In the genomic region with DNA sequence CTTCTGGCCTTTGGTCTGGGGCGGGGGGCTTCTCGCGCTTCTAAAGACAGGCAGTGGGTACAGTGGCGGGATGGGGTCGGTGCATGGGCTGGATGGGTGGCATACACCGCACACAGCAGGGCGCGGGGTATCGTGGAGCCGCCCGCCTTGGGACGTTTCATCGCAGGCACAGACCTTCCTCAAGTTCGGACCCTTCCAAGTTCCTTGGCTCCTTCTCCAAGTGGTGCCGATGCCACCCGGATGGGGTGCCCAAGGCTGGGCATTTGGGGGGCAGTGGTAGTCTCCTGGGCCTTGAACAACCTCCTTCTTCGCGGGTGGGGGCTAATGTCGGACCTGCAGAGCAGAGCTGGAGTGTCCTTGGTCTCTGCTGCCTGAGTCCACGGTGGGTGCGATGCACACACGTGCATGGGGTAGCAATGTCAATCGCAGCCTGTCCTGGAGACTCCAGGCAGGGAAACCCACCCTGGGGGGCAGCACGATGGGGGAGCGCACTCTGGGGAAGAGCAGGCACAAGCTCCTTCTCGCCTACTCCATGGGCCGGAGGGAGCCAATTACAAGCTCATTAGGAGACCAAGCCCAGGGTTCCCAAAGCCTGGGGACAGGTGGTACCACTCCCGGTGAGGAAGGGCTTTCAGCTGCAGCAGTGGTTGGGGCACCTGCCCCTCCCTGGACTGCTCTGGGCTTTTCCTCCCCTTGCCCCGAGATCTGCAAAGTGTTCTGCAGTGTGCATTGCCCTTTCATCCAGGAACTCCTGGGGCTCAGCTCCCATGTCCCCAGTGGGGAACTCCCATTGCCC, we compare ENCODE assay signal across 8 cellular contexts. TPM values are rescaled to one million over a fixed set of nuclear protein-coding genes. Genes with fewer than 3 reads are reported as not detected.
DNase-seq lines count a peak whose midpoint lies in the region; ATAC-seq and TF ChIP-seq lines count a peak whose summit lies in the region.

No MANE protein-coding gene starts in this region.

- H3K9me3 ChIP-seq in SK-N-SH (no peaks in the 10 kb centered on the region), adrenal gland (replicated peaks in 1 of 3) (no peaks in the 10 kb centered on the region), thoracic aorta (no peaks in the 10 kb centered on the region)

- no peak for TF ChIP-seq EP300 in SK-N-SH (IDR thresholded peaks at IDR 0.05; ENCODE audit: borderline replicate concordance in 1 of 2, low read depth in 1 of 2, low read length in 1 of 2)

- DNase-seq in SK-N-SH (no peak), adrenal gland (no peak), kidney epithelial cell (ENCODE audit: low read depth) (no peak), thoracic aorta (ENCODE audit: low spot score) (no peak), pons (ENCODE audit: low spot score) (no peak)

- H3K9me2 ChIP-seq in SK-N-SH, result no peaks in the 10 kb centered on the region

- peaks cover 40% of the 10 kb centered on the region for H3K79me2 ChIP-seq in SK-N-SH (ENCODE audit: insufficient read depth)

- TF ChIP-seq RAD21 in SK-N-SH (IDR thresholded peaks at IDR 0.05; ENCODE audit: low read length), result no peak

- H3K4me3 ChIP-seq in SK-N-SH (ENCODE audit: low read depth in 2 of 2, low read length in 1 of 2) (peak overlapping the region; percentile 65 to 97), adrenal gland (peak overlapping the region in 1 of 4 donors; percentile 90), kidney epithelial cell (ENCODE audit: low read depth, low read length) (peak overlapping the region; percentile 75), thoracic aorta (peak overlapping the region; percentile 68)

- no peak for TF ChIP-seq CTCF in SK-N-SH (IDR thresholded peaks at IDR 0.05)
- no peak for TF ChIP-seq CTCF in adrenal gland (IDR thresholded peaks at IDR 0.05)
- no peak for TF ChIP-seq CTCF in kidney epithelial cell (IDR thresholded peaks at IDR 0.05; ENCODE audit: insufficient read depth, low read length, poor library complexity, severe bottlenecking)
- no peak for TF ChIP-seq CTCF in thoracic aorta (IDR thresholded peaks at IDR 0.05)

- WGBS in SK-N-SH (ENCODE audit: low lambda C conversion rate), result 84% methylated on average over 20 of the region's 29 CpGs
- WGBS in adrenal gland, 4 donors, result 46 to 88% (median 48%) methylated on average over 7 to 29 of the region's 29 CpGs

- H2AFZ ChIP-seq in SK-N-SH (ENCODE audit: low read depth), result no peak overlapping the region

- POLR2A ChIA-PET in SK-N-SH (lab: Yijun Ruan, JAX), result interaction anchor here (0.7 to 2.5 kb wide), 3 partner anchors 9 to 85 kb away, joined by 3 to 5 read pairs (median 4); no protein-coding TSS in a partner anchor

- H3K4me2 ChIP-seq in SK-N-SH, result peak overlapping the region; percentile 20

- intact Hi-C loops in adrenal gland (cut with DNase I), result no loop called here

- H3K36me3 ChIP-seq in SK-N-SH (replicated peaks in 1 of 2; ENCODE audit: control insufficient read depth in 1 of 2, insufficient read depth in 2 of 2, low read length in 1 of 2) (peaks cover 5 to 8% of the 10 kb centered on the region in 2 experiments), adrenal gland (replicated peaks in 1 of 2) (no peaks in the 10 kb centered on the region), kidney epithelial cell (ENCODE audit: control insufficient read depth, insufficient read depth, low read length) (no peaks in the 10 kb centered on the region), thoracic aorta (no peaks in the 10 kb centered on the region)

- H3K4me1 ChIP-seq in SK-N-SH (ENCODE audit: control insufficient read depth in 1 of 2, insufficient read depth in 2 of 2, low read depth in 1 of 2, low read length in 1 of 2) (peaks cover 30 to 88% of the 10 kb centered on the region in 2 experiments), adrenal gland (replicated peaks in 1 of 2) (peaks cover 36 to 69% of the 10 kb centered on the region in 2 donors), thoracic aorta (ENCODE audit: control insufficient read depth in 1 of 2, low read depth in 2 of 2) (peaks cover 56 to 87% of the 10 kb centered on the region in 2 donors)

- ATAC-seq in SK-N-SH treated with all-trans-retinoic acid at 6 μM for 48 hours (no peak; the same call in 2 of the 3 replicates), thoracic aorta (ENCODE audit: insufficient number of reproducible peaks, low FRiP score, low read depth) (no peak), GM21360 (IDR thresholded peaks at IDR 0.05; ENCODE audit: unreplicated experiment) (no peak), HG03571 (IDR thresholded peaks at IDR 0.05; ENCODE audit: unreplicated experiment) (no peak)

- peak overlapping the region; percentile 67 for H3K9ac ChIP-seq in SK-N-SH

- peaks cover 32% of the 10 kb centered on the region for H4K20me1 ChIP-seq in SK-N-SH (ENCODE audit: insufficient read depth)

- TF ChIP-seq POLR2A in adrenal gland (IDR thresholded peaks at IDR 0.05), result no peak

- no peaks in the 10 kb centered on the region for H3K27me3 ChIP-seq in SK-N-SH (ENCODE audit: insufficient read depth)
- H3K27me3 ChIP-seq in adrenal gland, result no peaks in the 10 kb centered on the region
- no peaks in the 10 kb centered on the region for H3K27me3 ChIP-seq in kidney epithelial cell (ENCODE audit: control insufficient read depth, insufficient read depth, low read length)
- H3K27me3 ChIP-seq in thoracic aorta (replicated peaks; ENCODE audit: insufficient read depth), result no peaks in the 10 kb centered on the region

- CTCF ChIA-PET in SK-N-SH (lab: Yijun Ruan, JAX), result interaction anchor here (0.8 to 4.9 kb wide), 7 partner anchors 11 to 84 kb away, joined by 3 to 39 read pairs (median 6); no protein-coding TSS in a partner anchor

- H3K27ac ChIP-seq in SK-N-SH (ENCODE audit: low read depth in 2 of 2, low read length in 1 of 2) (peak overlapping the region; percentile 67 to 93), adrenal gland (peak overlapping the region in 4 of 5 donors; percentile 61 to 96 (median 72)), thoracic aorta (peak overlapping the region; percentile 97 to 100)

- H3F3A ChIP-seq in SK-N-SH (replicated peaks; ENCODE audit: insufficient read depth), result no peaks in the 10 kb centered on the region

TF ChIP-seq in SK-N-SH, 30 proteins besides CTCF, POLR2A, EP300 and RAD21:
- TF ChIP-seq MXI1 (IDR thresholded peaks at IDR 0.05; ENCODE audit: low read depth, low read length), result 0 out of 2 replicates have a peak, but pooled peaks have one; percentile 4
- no peak for TF ChIP-seq NRF1 (IDR thresholded peaks at IDR 0.05; ENCODE audit: low read depth, low read length)
- TF ChIP-seq FOXJ3 (CRISPR knock-in tag; IDR thresholded peaks at IDR 0.05), result no peak
TF ChIP-seq in SK-N-SH: peak in this region for 1.

TF ChIP-seq in SK-N-SH treated with all-trans-retinoic acid at 6 μM for 48 hours, 23 proteins besides CTCF, POLR2A, EP300 and RAD21:
- no peak for TF ChIP-seq CSRNP3 (CRISPR knock-in tag; IDR thresholded peaks at IDR 0.05)
- TF ChIP-seq TOX (CRISPR knock-in tag; IDR thresholded peaks at IDR 0.05; ENCODE audit: borderline replicate concordance), result no peak
- no peak for TF ChIP-seq ZNF565 (CRISPR knock-in tag; conservative IDR thresholded peaks at IDR 0.05; ENCODE audit: low read depth)
TF ChIP-seq in SK-N-SH treated with all-trans-retinoic acid at 6 μM for 48 hours: peak in this region for 0.

RNA-seq across cellular contexts. Expression of gene MTSS2, which starts 0.7 kb away (rescaled TPM):
- polyA plus RNA-seq in SK-N-SH (2012; rRNA removed) (41.3 and 54.1 TPM in 2 replicates), adrenal gland (100 to 1,000 TPM in 1 of 3 donors, 10 to 100 TPM in 2; 32.4 to 145 (median 39.2) TPM)
- 25.3 and 37.7 TPM in 2 replicates for polyA plus RNA-seq in SK-N-SH (2012; cell fraction: cytosol; rRNA removed)
- polyA plus RNA-seq in SK-N-SH (2012; cell fraction: nucleus; rRNA removed), result 114 and 150 TPM in 2 replicates
- total RNA-seq in adrenal gland (100 to 1,000 TPM in 1 of 8 donors, 10 to 100 TPM in 7; 60.1 to 127 (median 76.2) TPM), kidney epithelial cell (19.8 and 21.6 TPM in 2 replicates), thoracic aorta (10 to 100 TPM; 57.3 to 58.5 TPM)

RNA-seq across cellular contexts. Expression of gene IL34, which starts 40.2 kb away (rescaled TPM):
- 0.18 and 0.19 TPM in 2 replicates for polyA plus RNA-seq in SK-N-SH (2012; rRNA removed)
- polyA plus RNA-seq in SK-N-SH (2012; cell fraction: cytosol; rRNA removed), result 0.17 and 0.26 TPM in 2 replicates
- polyA plus RNA-seq in SK-N-SH (2012; cell fraction: nucleus; rRNA removed), result 0.27 and 0.36 TPM in 2 replicates
- 10 to 100 TPM; 16.8 to 62.9 (median 40.3) TPM for total RNA-seq in adrenal gland
- polyA plus RNA-seq in adrenal gland, result 10 to 100 TPM in 2 of 3 donors, 1 to 10 TPM in 1; 3.2 to 36.5 (median 35.0) TPM
- total RNA-seq in kidney epithelial cell, result 0.25 and 0.82 TPM in 2 replicates
- 10 to 100 TPM; 11.9 to 55.6 TPM for total RNA-seq in thoracic aorta
